ENCODE assay signal across 8 cellular contexts in genomic region chr12:66107451-66107915, GRCh38. TPM values are rescaled to one million over a fixed set of nuclear protein-coding genes. Genes with fewer than 3 reads are reported as not detected.
DNase-seq lines count a peak whose midpoint lies in the region; ATAC-seq and TF ChIP-seq lines count a peak whose summit lies in the region.

No MANE protein-coding gene starts in this region.

- peak; percentile 90 for ATAC-seq in GM19463 (IDR thresholded peaks at IDR 0.05; ENCODE audit: unreplicated experiment)
- peak; percentile 98 for ATAC-seq in HG03469 (IDR thresholded peaks at IDR 0.05; ENCODE audit: unreplicated experiment)
- peak; percentile 85 for ATAC-seq in activated B cell treated with CpG ODN at 0.5 μM for 24 hours (ENCODE audit: low read depth)
- ATAC-seq in effector memory CD8-positive, alpha-beta T cell (replicated peaks) = peak; percentile 88
- peak; percentile 91 for ATAC-seq in thoracic aorta (ENCODE audit: insufficient number of reproducible peaks, low FRiP score, low read depth)

- H3K4ac ChIP-seq in mesendoderm (ENCODE audit: low read depth, low read length) = peak overlapping the region; percentile 73

- H3K27me3 ChIP-seq in mesendoderm (ENCODE audit: insufficient read depth, low read length, poor library complexity) = no peaks in the 10 kb centered on the region
- H3K27me3 ChIP-seq in thoracic aorta (replicated peaks; ENCODE audit: insufficient read depth) = no peaks in the 10 kb centered on the region

- H3K4me3 Mint-ChIP-seq in activated B cell treated with CpG ODN at 0.5 μM for 24 hours = no peak overlapping the region
- H3K4me3 Mint-ChIP-seq in effector memory CD8-positive, alpha-beta T cell = no peak overlapping the region

- no peak overlapping the region for H2BK120ac ChIP-seq in mesendoderm (ENCODE audit: low read depth, low read length)

- H2BK15ac ChIP-seq in mesendoderm (replicated peaks; ENCODE audit: low read depth) = no peak overlapping the region

- no peak overlapping the region for H3K4me3 ChIP-seq in mesendoderm (ENCODE audit: low read length)
- H3K4me3 ChIP-seq in thoracic aorta = no peak overlapping the region

- intact Hi-C loops in activated B cell treated with CpG ODN at 0.5 μM for 24 hours (cut with micrococcal nuclease) = loop anchor here (1.0 kb wide), 5 partner anchors 302 to 1311 kb away; no protein-coding TSS in a partner anchor

- H3K36me3 Mint-ChIP-seq in activated B cell treated with CpG ODN at 0.5 μM for 24 hours (ENCODE audit: low read depth) = no peaks in the 10 kb centered on the region
- H3K36me3 Mint-ChIP-seq in effector memory CD8-positive, alpha-beta T cell (ENCODE audit: insufficient read depth) = no peaks in the 10 kb centered on the region

- POLR2A ChIA-PET in activated B cell treated with CpG ODN at 0.5 μM for 24 hours (lab: Charles Lee) = no interaction called here

- no peak overlapping the region for H2AK5ac ChIP-seq in mesendoderm (ENCODE audit: low read length)

- H3K79me2 ChIP-seq in mesendoderm (ENCODE audit: control insufficient read depth, insufficient read depth, low read length) = no peaks in the 10 kb centered on the region

- no peak overlapping the region for H3K23ac ChIP-seq in mesendoderm (ENCODE audit: low read length)

- TF ChIP-seq CTCF in activated B cell treated with CpG ODN at 0.5 μM for 24 hours (IDR thresholded peaks at IDR 0.05) (peak; percentile 71), thoracic aorta (IDR thresholded peaks at IDR 0.05) (peak; percentile 84)

- no peaks in the 10 kb centered on the region for H3K9me3 Mint-ChIP-seq in activated B cell treated with CpG ODN at 0.5 μM for 24 hours
- H3K9me3 Mint-ChIP-seq in effector memory CD8-positive, alpha-beta T cell = no peaks in the 10 kb centered on the region

- no peak overlapping the region for H4K5ac ChIP-seq in mesendoderm (ENCODE audit: low read length)

- no peak overlapping the region for H3K9ac ChIP-seq in mesendoderm (ENCODE audit: low read length)

- no peak overlapping the region for H4K8ac ChIP-seq in mesendoderm (ENCODE audit: low read depth, low read length)

- H3K27ac Mint-ChIP-seq in activated B cell treated with CpG ODN at 0.5 μM for 24 hours = no peak overlapping the region
- no peak overlapping the region for H3K27ac Mint-ChIP-seq in effector memory CD8-positive, alpha-beta T cell

- no peak overlapping the region for H2BK5ac ChIP-seq in mesendoderm (ENCODE audit: low read length)

- H3K27ac ChIP-seq in mesendoderm (ENCODE audit: low read depth, low read length) = no peak overlapping the region
- no peak overlapping the region for H3K27ac ChIP-seq in thoracic aorta

- WGBS in mesendoderm (ENCODE audit: extremely low coverage, insufficient coverage, low lambda C conversion rate) = no CpG with 5 or more reads among the region's 9 CpGs

- H3K79me1 ChIP-seq in mesendoderm (ENCODE audit: low read length) = no peaks in the 10 kb centered on the region

- peaks cover 3% of the 10 kb centered on the region for H3K4me1 Mint-ChIP-seq in activated B cell treated with CpG ODN at 0.5 μM for 24 hours
- H3K4me1 Mint-ChIP-seq in effector memory CD8-positive, alpha-beta T cell (ENCODE audit: low read depth in 2 of 2) = peaks cover 0 to 5% of the 10 kb centered on the region in 2 donors

- H3K18ac ChIP-seq in mesendoderm (ENCODE audit: low read length) = peak overlapping the region; percentile 8

- H3K27me3 Mint-ChIP-seq in activated B cell treated with CpG ODN at 0.5 μM for 24 hours = peaks cover 12% of the 10 kb centered on the region
- H3K27me3 Mint-ChIP-seq in effector memory CD8-positive, alpha-beta T cell = peaks cover 17 to 21% of the 10 kb centered on the region in 2 donors

- no peaks in the 10 kb centered on the region for H3K9me3 ChIP-seq in thoracic aorta

- no peak overlapping the region for H3K4me2 ChIP-seq in mesendoderm (ENCODE audit: low read length)

- no peak overlapping the region for H3K56ac ChIP-seq in mesendoderm (ENCODE audit: low read length)

- H3K4me1 ChIP-seq in mesendoderm (ENCODE audit: control insufficient read depth, low read depth, low read length) (no peaks in the 10 kb centered on the region), thoracic aorta (ENCODE audit: control insufficient read depth in 1 of 2, low read depth in 2 of 2) (no peaks in the 10 kb centered on the region)

- CTCF ChIA-PET in activated B cell treated with CpG ODN at 0.5 μM for 24 hours (lab: Charles Lee) = interaction anchor here (1.0 to 2.0 kb wide), 4 partner anchors 10 to 1220 kb away, joined by 3 to 13 read pairs (median 4); no protein-coding TSS in a partner anchor

- no peaks in the 10 kb centered on the region for H3K36me3 ChIP-seq in mesendoderm (ENCODE audit: control insufficient read depth, insufficient read depth, low read length)
- no peaks in the 10 kb centered on the region for H3K36me3 ChIP-seq in thoracic aorta

- DNase-seq in DMS 273 treated with DMSO at 0.1 percent for 48 hours (lab: John Stamatoyannopoulos, UW) (peak; percentile 31), NCI-H446 treated with DMSO at 0.1 percent for 48 hours (lab: John Stamatoyannopoulos, UW) (peak; percentile 54), activated B cell treated with CpG ODN at 0.5 μM for 24 hours (no peak), mesendoderm (peak; percentile 97), thoracic aorta (ENCODE audit: low spot score) (peak; percentile 69)
- peak; percentile 71 to 76 (median 74) for DNase-seq in effector memory CD8-positive, alpha-beta T cell

RNA-seq across cellular contexts. Expression of gene LLPH, which starts 23.1 kb away (rescaled TPM):
- total RNA-seq in activated B cell treated with CpG ODN at 0.5 μM for 24 hours (29.5 and 35.5 TPM in 2 replicates), thoracic aorta (1 to 10 TPM; 5.0 to 8.1 TPM)
- polyA plus RNA-seq in mesendoderm (2013, experiment 1 of 2) = 48.6 TPM
- 49.0 TPM for polyA plus RNA-seq in mesendoderm (2013, experiment 2 of 2)
